8 cellular contexts compared by ENCODE assay signal in the genomic region with DNA sequence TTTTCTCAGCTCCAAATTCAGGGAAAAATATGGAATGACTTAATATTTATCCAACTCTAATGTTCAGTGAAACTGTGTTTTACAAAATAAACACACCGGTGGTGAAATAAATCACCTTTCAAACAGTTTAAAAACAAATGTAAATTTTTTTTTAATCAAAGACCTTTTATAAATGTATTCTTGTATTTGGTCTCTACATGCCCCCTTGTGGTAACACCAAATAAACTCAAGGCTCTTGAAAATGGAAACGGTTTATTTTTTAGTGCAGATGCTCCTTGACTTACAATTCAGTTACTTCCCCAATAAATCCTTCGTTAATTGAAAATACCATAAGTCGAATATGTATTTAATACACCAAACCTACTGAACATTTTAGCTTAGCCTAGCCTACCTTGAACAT. TPM values are rescaled to one million over a fixed set of nuclear protein-coding genes. Genes with fewer than 3 reads are reported as not detected.
A peak's percentile ranks its signal among the peaks of the same experiment; 100 is the strongest.
DNase-seq lines count a peak whose midpoint lies in the region; ATAC-seq and TF ChIP-seq lines count a peak whose summit lies in the region.

No MANE protein-coding gene starts in this region.

- no peaks in the 10 kb centered on the region for H3K9me3 ChIP-seq in SK-N-SH
- H3K9me3 ChIP-seq in gastrocnemius medialis: no peaks in the 10 kb centered on the region

- intact Hi-C loops in gastrocnemius medialis (cut with DNase I; ENCODE audit: low total_unique reads): no loop called here

- ATAC-seq in SK-N-SH treated with all-trans-retinoic acid at 6 μM for 48 hours (no peak), gastrocnemius medialis (no peak), GM21619 (IDR thresholded peaks at IDR 0.05; ENCODE audit: unreplicated experiment) (no peak), GM21529 (IDR thresholded peaks at IDR 0.05; ENCODE audit: unreplicated experiment) (no peak)

- no peaks in the 10 kb centered on the region for H4K20me1 ChIP-seq in SK-N-SH (ENCODE audit: insufficient read depth)

- DNase-seq in SK-N-SH (peak; percentile 1), RPMI8226 (peak; percentile 4), erythroblast (lab: John Stamatoyannopoulos, UW) (peak; percentile 21 to 23), gastrocnemius medialis (no peak), substantia nigra (lab: John Stamatoyannopoulos, UW) (no peak)

- H3K27ac ChIP-seq in SK-N-SH (ENCODE audit: low read depth in 2 of 2, low read length in 1 of 2) (no peak overlapping the region), gastrocnemius medialis (peak overlapping the region in 1 of 4 donors; percentile 35), substantia nigra (ENCODE audit: low read depth, low read length, poor library complexity, severe bottlenecking) (no peak overlapping the region)

- no peaks in the 10 kb centered on the region for H3F3A ChIP-seq in SK-N-SH (replicated peaks; ENCODE audit: insufficient read depth)

- no peak for TF ChIP-seq POLR2A in erythroblast (IDR thresholded peaks at IDR 0.05; ENCODE audit: low read length)
- TF ChIP-seq POLR2A in gastrocnemius medialis (IDR thresholded peaks at IDR 0.05): no peak

- H3K4me2 ChIP-seq in SK-N-SH: peak overlapping the region; percentile 42

- POLR2A ChIA-PET in SK-N-SH (lab: Yijun Ruan, JAX): no interaction called here

- H3K4me1 ChIP-seq in SK-N-SH (ENCODE audit: control insufficient read depth in 1 of 2, insufficient read depth in 2 of 2, low read depth in 1 of 2, low read length in 1 of 2) (no peaks in the 10 kb centered on the region), gastrocnemius medialis (no peaks in the 10 kb centered on the region)

- no peaks in the 10 kb centered on the region for H3K36me3 ChIP-seq in SK-N-SH (replicated peaks in 1 of 2; ENCODE audit: control insufficient read depth in 1 of 2, insufficient read depth in 2 of 2, low read length in 1 of 2)
- no peaks in the 10 kb centered on the region for H3K36me3 ChIP-seq in gastrocnemius medialis

- CTCF ChIA-PET in SK-N-SH (lab: Yijun Ruan, JAX): interaction anchor here (1.1 to 2.5 kb wide), 8 partner anchors 13 to 872 kb away, joined by 3 to 8 read pairs (median 4); no protein-coding TSS in a partner anchor

- no peak for TF ChIP-seq EP300 in SK-N-SH (IDR thresholded peaks at IDR 0.05; ENCODE audit: borderline replicate concordance in 1 of 2, low read depth in 1 of 2, low read length in 1 of 2)

- H2AFZ ChIP-seq in SK-N-SH (ENCODE audit: low read depth): peak overlapping the region; percentile 72; the same call in 1 of the 2 replicates

- whole genome bisulfite sequencing in SK-N-SH (ENCODE audit: low lambda C conversion rate): 2% methylated on average over 4 of the region's 4 CpGs

- no peaks in the 10 kb centered on the region for H3K27me3 ChIP-seq in SK-N-SH (ENCODE audit: insufficient read depth)
- no peaks in the 10 kb centered on the region for H3K27me3 ChIP-seq in gastrocnemius medialis

- in situ Hi-C loops in gastrocnemius medialis (cut with MboI; ENCODE audit: low sequenced_read_pairs in 4 of 4): no loop called here

- H3K9me2 ChIP-seq in SK-N-SH: no peaks in the 10 kb centered on the region

- H3K79me2 ChIP-seq in SK-N-SH (ENCODE audit: insufficient read depth): no peaks in the 10 kb centered on the region

- H3K4me3 ChIP-seq in SK-N-SH (ENCODE audit: low read depth in 2 of 2, low read length in 1 of 2) (peak overlapping the region; percentile 32 to 39; a peak in 2 of 4 replicates), gastrocnemius medialis (peak overlapping the region; percentile 13 to 31 (median 28))

- TF ChIP-seq CTCF in SK-N-SH (IDR thresholded peaks at IDR 0.05): peak; percentile 67
- TF ChIP-seq CTCF in gastrocnemius medialis (IDR thresholded peaks at IDR 0.05 in 4 of 5, conservative IDR thresholded peaks at IDR 0.05 in 1 of 5): peak in 3 of 5 experiments; percentile 7 to 33 (median 27)

- no peak overlapping the region for H3K9ac ChIP-seq in SK-N-SH

- TF ChIP-seq RAD21 in SK-N-SH (IDR thresholded peaks at IDR 0.05; ENCODE audit: low read length): peak; percentile 45

TF ChIP-seq in SK-N-SH, 30 proteins besides CTCF, POLR2A, EP300 and RAD21:
- TF ChIP-seq RFX5 (IDR thresholded peaks at IDR 0.05; ENCODE audit: low read length) (no peak), MEF2A (IDR thresholded peaks at IDR 0.05; ENCODE audit: borderline replicate concordance, low read depth) (no peak), JUND (IDR thresholded peaks at IDR 0.05) (no peak), SMC3 (IDR thresholded peaks at IDR 0.05; ENCODE audit: low read depth, low read length) (no peak)

TF ChIP-seq in SK-N-SH treated with all-trans-retinoic acid at 6 μM for 48 hours, 23 proteins besides CTCF, POLR2A, EP300 and RAD21:
- TF ChIP-seq SNAI2 (CRISPR knock-in tag; IDR thresholded peaks at IDR 0.05) (no peak), OSR1 (CRISPR knock-in tag; IDR thresholded peaks at IDR 0.05) (no peak), TSHZ2 (CRISPR knock-in tag; IDR thresholded peaks at IDR 0.05) (no peak), RARB (CRISPR knock-in tag; IDR thresholded peaks at IDR 0.05) (no peak), ZFP3 (CRISPR knock-in tag; IDR thresholded peaks at IDR 0.05) (no peak), ZC3H10 (CRISPR knock-in tag; IDR thresholded peaks at IDR 0.05) (no peak), TCF4 (CRISPR knock-in tag; IDR thresholded peaks at IDR 0.05; ENCODE audit: borderline replicate concordance) (no peak), ESRRG (CRISPR knock-in tag; IDR thresholded peaks at IDR 0.05) (no peak), ZNF8 (CRISPR knock-in tag; IDR thresholded peaks at IDR 0.05) (no peak), GLIS3 (CRISPR knock-in tag; IDR thresholded peaks at IDR 0.05) (no peak)
- TF ChIP-seq, protein P1, sequence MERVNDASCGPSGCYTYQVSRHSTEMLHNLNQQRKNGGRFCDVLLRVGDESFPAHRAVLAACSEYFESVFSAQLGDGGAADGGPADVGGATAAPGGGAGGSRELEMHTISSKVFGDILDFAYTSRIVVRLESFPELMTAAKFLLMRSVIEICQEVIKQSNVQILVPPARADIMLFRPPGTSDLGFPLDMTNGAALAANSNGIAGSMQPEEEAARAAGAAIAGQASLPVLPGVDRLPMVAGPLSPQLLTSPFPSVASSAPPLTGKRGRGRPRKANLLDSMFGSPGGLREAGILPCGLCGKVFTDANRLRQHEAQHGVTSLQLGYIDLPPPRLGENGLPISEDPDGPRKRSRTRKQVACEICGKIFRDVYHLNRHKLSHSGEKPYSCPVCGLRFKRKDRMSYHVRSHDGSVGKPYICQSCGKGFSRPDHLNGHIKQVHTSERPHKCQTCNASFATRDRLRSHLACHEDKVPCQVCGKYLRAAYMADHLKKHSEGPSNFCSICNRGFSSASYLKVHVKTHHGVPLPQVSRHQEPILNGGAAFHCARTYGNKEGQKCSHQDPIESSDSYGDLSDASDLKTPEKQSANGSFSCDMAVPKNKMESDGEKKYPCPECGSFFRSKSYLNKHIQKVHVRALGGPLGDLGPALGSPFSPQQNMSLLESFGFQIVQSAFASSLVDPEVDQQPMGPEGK (CRISPR knock-in tag; IDR thresholded peaks at IDR 0.05; ENCODE audit: borderline replicate concordance): no peak
TF ChIP-seq in SK-N-SH treated with all-trans-retinoic acid at 6 μM for 48 hours: peak in this region for 0.

RNA-seq across cellular contexts. Expression of gene ITM2A, which starts 45.9 kb away (rescaled TPM):
- polyA plus RNA-seq in SK-N-SH (2012; rRNA removed): not detected in 2 replicates
- polyA plus RNA-seq in SK-N-SH (2012; cell fraction: cytosol; rRNA removed): 0.04 and 0.09 TPM in 2 replicates
- 0.06 TPM in 1 of 2 replicates, not detected in the other for polyA plus RNA-seq in SK-N-SH (2012; cell fraction: nucleus; rRNA removed)
- total RNA-seq in gastrocnemius medialis: 10 to 100 TPM; 18.6 to 26.9 (median 24.1) TPM

Comparison
In these comparisons a context has a peak if more than half of its experiments do, and no peak if none do; other contexts are left out.
1. DNase-seq: peak in SK-N-SH (single experiment), RPMI8226 (single experiment) and erythroblast (2 of 2); none in gastrocnemius medialis (0 of 2) and substantia nigra (0 of 49).